In the genomic region with DNA sequence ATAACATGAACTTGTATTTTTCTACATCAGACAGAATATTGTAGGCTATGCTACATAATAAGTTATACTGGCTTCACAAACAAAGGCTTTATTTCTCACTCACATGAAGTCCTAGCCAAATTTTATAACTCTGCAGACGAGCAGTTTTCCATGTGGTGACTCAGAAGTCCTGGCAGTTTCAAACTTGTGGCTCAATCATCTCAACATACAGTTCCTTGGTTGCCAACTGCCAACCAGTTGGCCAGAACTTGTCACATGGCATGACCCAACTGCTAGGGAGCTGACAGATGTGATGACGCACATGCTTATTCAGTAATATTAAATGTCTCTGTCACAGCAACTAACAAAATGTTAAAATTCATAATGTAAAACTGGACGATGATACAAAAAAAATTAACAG, we compare ENCODE assay signal across 10 cellular contexts.
DNase-seq lines count a peak whose midpoint lies in the region; ATAC-seq lines count a peak whose summit lies in the region.
"Had no signal": no experiment of that assay in that cellular context is flagged by ENCODE, and none has a peak within 500 bp of the region (broad histone marks: within the 10 kb centered on the region; RNA-seq: fewer than 3 reads in every experiment).

No MANE protein-coding gene starts in this region.

- peaks cover 8% of the 10 kb centered on the region for H3K4me1 ChIP-seq in skeletal muscle satellite cell (ENCODE audit: control insufficient read depth, insufficient read depth, low read length)
- H3K4me1 ChIP-seq: uterus had no signal

- H3K36me3 ChIP-seq in skeletal muscle satellite cell (ENCODE audit: insufficient read depth, low read length) = no peaks in the 10 kb centered on the region
- H3K36me3 ChIP-seq: uterus had no signal

- no peak for ATAC-seq in GM19452 (IDR thresholded peaks at IDR 0.05; ENCODE audit: unreplicated experiment)
- ATAC-seq in GM18909 (IDR thresholded peaks at IDR 0.05; ENCODE audit: poor library complexity, unreplicated experiment) = no peak

- no peak overlapping the region for H3K4me3 ChIP-seq in skeletal muscle satellite cell (ENCODE audit: low read length)
- H3K4me3 ChIP-seq: uterus had no signal

- DNase-seq in H4 (ENCODE audit: low spot score) (peak; percentile 85), SW480 (ENCODE audit: low spot score) (peak; percentile 2), globus pallidus (ENCODE audit: low spot score) (peak; percentile 12), cortex of kidney (lab: John Stamatoyannopoulos, UW) (no peak)
- no peak for DNase-seq in activated CD4-positive, alpha-beta T cell treated with anti-CD3 and anti-CD28 coated beads for 1 hour
- DNase-seq: T-helper 2 cell had no signal

- no peaks in the 10 kb centered on the region for H3K27me3 ChIP-seq in skeletal muscle satellite cell (ENCODE audit: control insufficient read depth, insufficient read depth, low read length)
- H3K27me3 ChIP-seq: uterus had no signal

- H3K9me3 ChIP-seq in skeletal muscle satellite cell (replicated peaks; ENCODE audit: low read length) = no peaks in the 10 kb centered on the region
- H3K9me3 ChIP-seq: uterus had no signal

- H3K4me2 ChIP-seq in skeletal muscle satellite cell (ENCODE audit: low read length) = peak overlapping the region; percentile 55

- H3K9ac ChIP-seq in skeletal muscle satellite cell (ENCODE audit: low read depth, low read length) = peak overlapping the region; percentile 45

Comparison
In these comparisons a context has a peak if more than half of its experiments do, and no peak if none do; other contexts are left out.
1. DNase-seq: peak in H4 (single experiment), SW480 (single experiment) and globus pallidus (single experiment); none in activated CD4-positive, alpha-beta T cell treated with anti-CD3 and anti-CD28 coated beads for 1 hour (single experiment) and cortex of kidney (single experiment).